In genomic region chr6:33700391-33701050, GRCh38 we compare ENCODE assay signal across 8 cellular contexts. TPM values are rescaled to one million over a fixed set of nuclear protein-coding genes. Genes with fewer than 3 reads are reported as not detected.
DNase-seq lines count a peak whose midpoint lies in the region; ATAC-seq and TF ChIP-seq lines count a peak whose summit lies in the region.

No MANE protein-coding gene starts in this region.

- H4K20me1 ChIP-seq in SU-DHL-6 (ENCODE audit: low read depth, low read length): no peaks in the 10 kb centered on the region

- H3K27me3 ChIP-seq in SU-DHL-6 (ENCODE audit: low read length) (no peaks in the 10 kb centered on the region), adipocyte (replicated peaks; ENCODE audit: control insufficient read depth, insufficient read depth, low read length) (no peaks in the 10 kb centered on the region)

- peak; percentile 94 for TF ChIP-seq CTCF in SU-DHL-6 (IDR thresholded peaks at IDR 0.05; ENCODE audit: insufficient read depth, low read length, poor library complexity, severe bottlenecking)

- H3K4me1 ChIP-seq in adipocyte (ENCODE audit: control insufficient read depth, insufficient read depth, low read length): peaks cover 28% of the 10 kb centered on the region

- DNase-seq in Right ventricle myocardium inferior (ENCODE audit: missing footprints) (peak; percentile 69), cardiac septum (ENCODE audit: low spot score) (no peak), adipocyte (ENCODE audit: low read depth) (peak; percentile 55), iPS DF 19.7 (ENCODE audit: low read depth, low spot score) (peak; percentile 72)
- peak; percentile 57 for DNase-seq in Jurkat, Clone E6-1 (ENCODE audit: low read depth, low spot score)
- DNase-seq in stimulated activated CD4-positive, alpha-beta T cell treated with anti-CD3 and anti-CD28 coated beads, Interleukin-15, amount 100 ng/mL, for 24 hours: peak; percentile 80

- H3K4me2 ChIP-seq in SU-DHL-6 (ENCODE audit: low read depth, low read length, poor library complexity, severe bottlenecking): no peak overlapping the region

- no peak overlapping the region for H3K27ac ChIP-seq in SU-DHL-6 (ENCODE audit: low read depth, low read length)

- no peaks in the 10 kb centered on the region for H3K79me2 ChIP-seq in SU-DHL-6 (ENCODE audit: insufficient read depth, low read length)

- peaks cover 23% of the 10 kb centered on the region for H3F3A ChIP-seq in SU-DHL-6 (ENCODE audit: insufficient read depth)

- no peaks in the 10 kb centered on the region for H3K9me2 ChIP-seq in SU-DHL-6 (replicated peaks; ENCODE audit: insufficient read depth, low read length)

- ATAC-seq in Right ventricle myocardium inferior: peak; percentile 43
- no peak for ATAC-seq in GM18858 (IDR thresholded peaks at IDR 0.05; ENCODE audit: unreplicated experiment)

- no peak overlapping the region for H2AFZ ChIP-seq in SU-DHL-6 (ENCODE audit: low read depth, low read length, severe bottlenecking)

- no peak overlapping the region for H3K4me3 ChIP-seq in Jurkat, Clone E6-1 (ENCODE audit: low read length)
- H3K4me3 ChIP-seq in SU-DHL-6 (ENCODE audit: insufficient read depth, low read length, poor library complexity, severe bottlenecking) (no peak overlapping the region), adipocyte (ENCODE audit: low read length) (no peak overlapping the region)

- H3K36me3 ChIP-seq in SU-DHL-6 (ENCODE audit: low read length) (peaks cover 3% of the 10 kb centered on the region; the same call in 1 of the 2 replicates), adipocyte (ENCODE audit: control insufficient read depth, insufficient read depth, low read length, severe bottlenecking) (peaks cover 20% of the 10 kb centered on the region)

- no peak overlapping the region for H3K9ac ChIP-seq in SU-DHL-6 (ENCODE audit: low read length)
- H3K9ac ChIP-seq in adipocyte (ENCODE audit: low read length): no peak overlapping the region

- H3K9me3 ChIP-seq in SU-DHL-6 (ENCODE audit: insufficient read depth, low read length) (no peaks in the 10 kb centered on the region), adipocyte (ENCODE audit: control insufficient read depth, low read length) (no peaks in the 10 kb centered on the region)

- intact Hi-C loops in Right ventricle myocardium inferior (cut with DNase I): no loop called here
- intact Hi-C loops in cardiac septum (cut with DNase I): loop anchor here (2.0 kb wide), 1 partner anchor 112 kb away; no protein-coding TSS in a partner anchor

RNA-seq across cellular contexts. Expression of gene UQCC2, which starts 11.0 kb away (rescaled TPM):
- 215 TPM for total RNA-seq in Right ventricle myocardium inferior
- 209 TPM for total RNA-seq in cardiac septum
- polyA plus RNA-seq in Jurkat, Clone E6-1 (2012; ENCODE audit: insufficient read depth, insufficient read length): 390 TPM

RNA-seq across cellular contexts. Expression of gene IP6K3, which starts 46.2 kb away (rescaled TPM):
- total RNA-seq in Right ventricle myocardium inferior: 47.6 TPM
- 16.6 TPM for total RNA-seq in cardiac septum
- polyA plus RNA-seq in Jurkat, Clone E6-1 (2012; ENCODE audit: insufficient read depth, insufficient read length): not detected
